ENCODE assay signal across 16 cellular contexts in genomic region chr2:10834300-10834699, GRCh38.
"Had no signal": no experiment of that assay in that cellular context is flagged by ENCODE, and none has a peak within 500 bp of the region (broad histone marks: within the 10 kb centered on the region; RNA-seq: fewer than 3 reads in every experiment).

No MANE protein-coding gene starts in this region.

- H3K9me3 Mint-ChIP-seq: activated CD8-positive, alpha-beta T cell treated with anti-CD3 and anti-CD28 coated beads for 36 hours; activated naive CD8-positive, alpha-beta T cell treated with anti-CD3 and anti-CD28 coated beads, Interleukin-2, amount 10 ng/mL, durations not matched to agents 7 days and 5 days; activated T-cell treated with anti-CD3 and anti-CD28 coated beads, Interleukin-2, amount 50 U/mL, for 72 hours had no signal

- H3K36me3 Mint-ChIP-seq: activated naive CD8-positive, alpha-beta T cell treated with anti-CD3 and anti-CD28 coated beads, Interleukin-2, amount 10 ng/mL, durations not matched to agents 7 days and 5 days had no signal

- DNase-seq: activated CD4-positive, alpha-beta T cell treated with anti-CD3 and anti-CD28 coated beads for 1 hour; activated CD8-positive, alpha-beta memory T cell treated with anti-CD3 and anti-CD28 coated beads, Interleukin-2, amount 50 U/mL, for 4 hours; activated CD8-positive, alpha-beta T cell treated with anti-CD3 and anti-CD28 coated beads for 36 hours; activated gamma-delta T cell treated with Interleukin-2 at 50 U/mL for 16 hours; activated naive CD8-positive, alpha-beta T cell treated with anti-CD3 and anti-CD28 coated beads, Interleukin-2, amount 10 ng/mL, durations not matched to agents 7 days and 5 days; activated T-cell treated with anti-CD3 and anti-CD28 coated beads, Interleukin-2, amount 50 U/mL, for 72 hours; colonic mucosa; effector CD4-positive, alpha-beta T cell; heart right ventricle; sigmoid colon; stimulated activated CD4-positive, alpha-beta T cell treated with anti-CD3 and anti-CD28 coated beads, Interleukin-12 subunit alpha, Interleukin-12 subunit beta, amount 100 ng/mL, for 4 hours; stimulated activated naive CD4-positive, alpha-beta T cell; transverse colon had no signal

- H3K4me3 ChIP-seq: cardiac muscle cell, heart right ventricle, left lung, sigmoid colon, transverse colon had no signal

- H3K27ac ChIP-seq: cardiac muscle cell, colonic mucosa, heart right ventricle, left lung had no signal

- H3K27me3 ChIP-seq: colonic mucosa had no signal

- H3K9me3 ChIP-seq: colonic mucosa, heart right ventricle, left lung, sigmoid colon, transverse colon had no signal

- H3K4me3 Mint-ChIP-seq: activated CD8-positive, alpha-beta T cell treated with anti-CD3 and anti-CD28 coated beads for 36 hours; activated naive CD8-positive, alpha-beta T cell treated with anti-CD3 and anti-CD28 coated beads, Interleukin-2, amount 10 ng/mL, durations not matched to agents 7 days and 5 days; activated T-cell treated with anti-CD3 and anti-CD28 coated beads, Interleukin-2, amount 50 U/mL, for 72 hours; nephron had no signal

- H3K36me3 ChIP-seq: cardiac muscle cell, colonic mucosa, heart right ventricle, left lung, sigmoid colon, transverse colon had no signal

- H3K27ac Mint-ChIP-seq: activated CD8-positive, alpha-beta T cell treated with anti-CD3 and anti-CD28 coated beads for 36 hours; activated naive CD8-positive, alpha-beta T cell treated with anti-CD3 and anti-CD28 coated beads, Interleukin-2, amount 10 ng/mL, durations not matched to agents 7 days and 5 days; activated T-cell treated with anti-CD3 and anti-CD28 coated beads, Interleukin-2, amount 50 U/mL, for 72 hours; nephron had no signal
